Comparison of ENCODE assay signal across 8 cellular contexts in genomic region chr1:214603819-214604252, GRCh38. TPM values are rescaled to one million over a fixed set of nuclear protein-coding genes. Genes with fewer than 3 reads are reported as not detected.
DNase-seq lines count a peak whose midpoint lies in the region; ATAC-seq and TF ChIP-seq lines count a peak whose summit lies in the region.

No MANE protein-coding gene starts in this region.

- H3K4me1 ChIP-seq in left ventricle myocardium inferior = peaks cover 11% of the 10 kb centered on the region

- H3K36me3 ChIP-seq in left ventricle myocardium inferior = no peaks in the 10 kb centered on the region

- CTCF ChIA-PET in RWPE1 (lab: Yijun Ruan, JAX) = no interaction called here

- H3K9me3 Mint-ChIP-seq in progenitor cell of endocrine pancreas (ENCODE audit: low read depth) = no peaks in the 10 kb centered on the region

- peaks cover 12% of the 10 kb centered on the region for H3K4me1 Mint-ChIP-seq in progenitor cell of endocrine pancreas (ENCODE audit: low read depth)

- no peaks in the 10 kb centered on the region for H3K9me3 ChIP-seq in left ventricle myocardium inferior (replicated peaks)

- H3K36me3 Mint-ChIP-seq in progenitor cell of endocrine pancreas (ENCODE audit: insufficient read depth) = peaks cover 6% of the 10 kb centered on the region

- ATAC-seq in left cardiac atrium (no peak), GM18517 (IDR thresholded peaks at IDR 0.05; ENCODE audit: unreplicated experiment) (no peak), GM19452 (IDR thresholded peaks at IDR 0.05; ENCODE audit: unreplicated experiment) (no peak)

- DNase-seq in left ventricle myocardium inferior (no peak), left cardiac atrium (no peak), RWPE1 (ENCODE audit: low spot score) (no peak), epithelial cell of proximal tubule (ENCODE audit: low read depth) (no peak), progenitor cell of endocrine pancreas (ENCODE audit: low spot score, unreplicated experiment) (no peak), C1 segment of cervical spinal cord (lab: John Stamatoyannopoulos, UW) (no peak)

- H3K27ac ChIP-seq in left ventricle myocardium inferior (replicated peaks) (no peak overlapping the region), RWPE1 (peak overlapping the region; percentile 88)

- peaks cover 2% of the 10 kb centered on the region for H3K27me3 Mint-ChIP-seq in progenitor cell of endocrine pancreas

- H3K4me3 ChIP-seq in left ventricle myocardium inferior (peak overlapping the region; percentile 94), epithelial cell of proximal tubule (ENCODE audit: low read depth, low read length) (peak overlapping the region; percentile 88)

- intact Hi-C loops in left ventricle myocardium inferior (cut with micrococcal nuclease) (no loop called here), left cardiac atrium (cut with DNase I) (no loop called here)

- H3K27me3 ChIP-seq in left ventricle myocardium inferior (ENCODE audit: low read depth) = no peaks in the 10 kb centered on the region

- peak overlapping the region; percentile 90 for H3K27ac Mint-ChIP-seq in progenitor cell of endocrine pancreas

- TF ChIP-seq CTCF in left ventricle myocardium inferior (IDR thresholded peaks at IDR 0.05; ENCODE audit: borderline replicate concordance) = no peak
- no peak for TF ChIP-seq CTCF in RWPE1 (conservative IDR thresholded peaks at IDR 0.05; ENCODE audit: low read depth)
- TF ChIP-seq CTCF in epithelial cell of proximal tubule (conservative IDR thresholded peaks at IDR 0.05; ENCODE audit: low read depth, low read length) = no peak
- no peak for TF ChIP-seq CTCF in progenitor cell of endocrine pancreas (IDR thresholded peaks at IDR 0.05; ENCODE audit: unreplicated experiment)

- POLR2A ChIA-PET in RWPE1 (lab: Yijun Ruan, JAX; ENCODE audit: low non-redundant PET) = no interaction called here

- H3K4me3 Mint-ChIP-seq in progenitor cell of endocrine pancreas (ENCODE audit: low read depth) = peak overlapping the region; percentile 93

RNA-seq across cellular contexts. Expression of gene CENPF, which starts 0.8 kb away (rescaled TPM):
- total RNA-seq in left ventricle myocardium inferior = 1.7 TPM
- 1 to 10 TPM in 1 of 2 donors, under 1 TPM in 1; 0.60 to 1.6 TPM for total RNA-seq in left cardiac atrium
- 67.0 and 80.5 TPM in 2 replicates for total RNA-seq in epithelial cell of proximal tubule
- 62.1 and 62.8 TPM in 2 replicates for total RNA-seq in progenitor cell of endocrine pancreas

RNA-seq across cellular contexts. Expression of gene PTPN14, which starts 52.4 kb away (rescaled TPM):
- total RNA-seq in left ventricle myocardium inferior = 32.5 TPM
- 10 to 100 TPM; 17.8 to 22.5 TPM for total RNA-seq in left cardiac atrium
- 24.6 and 39.4 TPM in 2 replicates for total RNA-seq in epithelial cell of proximal tubule
- 37.0 and 43.3 TPM in 2 replicates for total RNA-seq in progenitor cell of endocrine pancreas

Comparison
In these comparisons a context has a peak if more than half of its experiments do, and no peak if none do; other contexts are left out.
1. RNA of gene CENPF, which starts 0.8 kb away (total RNA-seq): 67.0 to 80.5 TPM in epithelial cell of proximal tubule and 62.1 to 62.8 TPM in progenitor cell of endocrine pancreas; 1.7 TPM in left ventricle myocardium inferior (single experiment) and 0.60 to 1.6 TPM in left cardiac atrium; every median in the first group is over 10 times any median in the second.